Comparison of ENCODE assay signal across 8 cellular contexts in the genomic region with DNA sequence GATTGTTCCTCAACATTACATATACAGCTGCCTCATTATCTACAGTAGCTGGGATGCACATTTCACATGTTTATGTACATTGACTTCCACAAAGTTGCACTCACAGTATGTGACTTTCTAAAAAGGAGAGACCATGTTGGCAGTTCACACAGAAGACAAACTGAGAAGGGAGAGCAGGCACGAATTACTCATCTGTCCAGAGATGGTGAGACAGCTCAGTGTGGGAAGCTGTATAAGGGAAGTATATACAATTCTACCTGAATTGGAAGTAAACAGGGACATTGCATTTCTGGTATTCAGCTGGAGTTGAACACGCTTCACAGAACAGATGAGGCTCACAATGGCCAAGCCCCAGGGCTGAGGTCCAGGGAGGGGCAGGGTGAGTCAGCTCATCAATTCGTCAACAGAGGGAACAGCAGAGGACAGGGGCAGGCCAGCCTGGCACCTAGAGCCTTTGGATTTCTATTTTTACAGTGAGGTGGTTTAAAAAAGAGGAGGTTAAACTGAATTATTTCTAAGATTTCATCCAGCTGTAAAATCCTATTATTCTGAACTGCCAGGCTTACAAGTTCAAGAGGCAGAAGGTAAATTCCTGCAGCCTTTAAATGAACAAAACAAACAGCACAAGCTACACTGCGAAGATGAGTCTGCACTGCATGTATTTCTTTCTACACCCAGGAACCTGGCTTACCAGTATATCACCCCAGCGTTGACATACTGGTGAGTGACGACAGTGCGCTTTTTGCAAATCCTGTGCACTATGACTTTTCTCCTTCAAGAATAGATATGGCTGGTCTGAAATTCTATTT. TPM values are rescaled to one million over a fixed set of nuclear protein-coding genes. Genes with fewer than 3 reads are reported as not detected.
DNase-seq lines count a peak whose midpoint lies in the region; ATAC-seq, FAIRE-seq and TF ChIP-seq lines count a peak whose summit lies in the region.

No MANE protein-coding gene starts in this region.

- H3K4me1 ChIP-seq in pancreas = no peaks in the 10 kb centered on the region

- no peak overlapping the region for H3K4me3 ChIP-seq in pancreas

- ATAC-seq in T-helper 17 cell = no peak
- peak in 3 of 4 donors; percentile 65 to 86 (median 74) for ATAC-seq in pancreas
- ATAC-seq in GM21825 (IDR thresholded peaks at IDR 0.05; ENCODE audit: unreplicated experiment) = no peak
- ATAC-seq in GM19023 (IDR thresholded peaks at IDR 0.05; ENCODE audit: unreplicated experiment) = no peak

- H3K27me3 Mint-ChIP-seq in T-helper 17 cell = no peaks in the 10 kb centered on the region

- WGBS in pancreas, 2 donors = 82 to 83% methylated on average over 7 of the region's 7 CpGs

- H3K4me1 Mint-ChIP-seq in T-helper 17 cell = peaks cover 17% of the 10 kb centered on the region

- peak overlapping the region; percentile 24 for H3K27ac Mint-ChIP-seq in T-helper 17 cell

- intact Hi-C loops in pancreas (cut with DNase I) = no loop called here

- DNase-seq in GM03348 (ENCODE audit: low spot score) = peak; percentile 67
- DNase-seq in T-helper 17 cell = no peak
- peak; percentile 30 for DNase-seq in foreskin melanocyte
- DNase-seq in pancreas = no peak
- DNase-seq in cortex of kidney (lab: John Stamatoyannopoulos, UW) = no peak
- no peak for DNase-seq in NCI-H2107 treated with DMSO at 0.1 percent for 48 hours (lab: John Stamatoyannopoulos, UW; ENCODE audit: unreplicated experiment)

- no peak for FAIRE-seq in pancreas (lab: Jason Lieb, UNC)

- no peak overlapping the region for H3K27ac ChIP-seq in pancreas

- no peaks in the 10 kb centered on the region for H3K27me3 ChIP-seq in pancreas

- H3K4me3 Mint-ChIP-seq in T-helper 17 cell = no peak overlapping the region

- peaks cover 0 to 13% (median under 1%) of the 10 kb centered on the region in 3 donors for H3K36me3 ChIP-seq in pancreas

- no peak for TF ChIP-seq CTCF in pancreas (IDR thresholded peaks at IDR 0.05)

- H3K9me3 ChIP-seq in T-helper 17 cell (ENCODE audit: control insufficient read depth, low read length, poor library complexity, severe bottlenecking) (no peaks in the 10 kb centered on the region), pancreas (no peaks in the 10 kb centered on the region)

- peaks cover 5% of the 10 kb centered on the region for H3K36me3 Mint-ChIP-seq in T-helper 17 cell (ENCODE audit: low read depth)

RNA-seq across cellular contexts. Expression of a gene that starts 9.8 kb away (rescaled TPM):
- total RNA-seq in T-helper 17 cell (10 to 100 TPM; 44.7 to 49.0 TPM), pancreas (10 to 100 TPM; 14.1 to 33.4 (median 16.9) TPM)
- polyA plus RNA-seq in pancreas = 1 to 10 TPM; 7.9 to 9.1 TPM

Comparison
In these comparisons a context has a peak if more than half of its experiments do, and no peak if none do; other contexts are left out.
1. DNase-seq: peak in GM03348 (single experiment) and foreskin melanocyte (single experiment); none in T-helper 17 cell (0 of 3), pancreas (0 of 6), cortex of kidney (single experiment) and NCI-H2107 treated with DMSO at 0.1 percent for 48 hours (single experiment).
2. ATAC-seq: peak in pancreas (3 of 4); none in T-helper 17 cell (single experiment), GM21825 (single experiment) and GM19023 (single experiment).